In genomic region chr4:1031956-1032795, GRCh38 we compare ENCODE assay signal across 12 cellular contexts. TPM values are rescaled to one million over a fixed set of nuclear protein-coding genes. Genes with fewer than 3 reads are reported as not detected.
DNase-seq lines count a peak whose midpoint lies in the region; ATAC-seq and TF ChIP-seq lines count a peak whose summit lies in the region.
"Had no signal": no experiment of that assay in that cellular context is flagged by ENCODE, and none has a peak within 500 bp of the region (broad histone marks: within the 10 kb centered on the region; RNA-seq: fewer than 3 reads in every experiment).

No MANE protein-coding gene starts in this region.

- CTCF ChIA-PET in CD8-positive, alpha-beta T cell (lab: Charles Lee): no interaction called here

- intact Hi-C loops in CD8-positive, alpha-beta T cell (cut with DNase I, micrococcal nuclease): no loop called here

- H4K20me1 ChIP-seq in GM23248 (ENCODE audit: insufficient read depth): no peaks in the 10 kb centered on the region

- no peaks in the 10 kb centered on the region for H3K4me1 Mint-ChIP-seq in CD8-positive, alpha-beta T cell (ENCODE audit: low read depth)

- no peaks in the 10 kb centered on the region for H3K9me2 ChIP-seq in GM23248 (ENCODE audit: insufficient read depth)

- H3F3A ChIP-seq in GM23248 (ENCODE audit: insufficient read depth): no peaks in the 10 kb centered on the region

- ATAC-seq in CD8-positive, alpha-beta T cell: no peak

- H3K4me2 ChIP-seq in GM23248 (ENCODE audit: unreplicated experiment): no peak overlapping the region

- H3K27ac Mint-ChIP-seq in CD8-positive, alpha-beta T cell: no peak overlapping the region

- no peak overlapping the region for H3K27ac ChIP-seq in GM23248
- H3K27ac ChIP-seq in CD8-positive, alpha-beta T cell (ENCODE audit: low read depth, low read length): no peak overlapping the region
- H3K27ac ChIP-seq: adrenal gland, colonic mucosa had no signal

- H3K9ac ChIP-seq in GM23248: no peak overlapping the region

- H3K9me3 ChIP-seq in GM23248 (ENCODE audit: low read depth): no peaks in the 10 kb centered on the region
- H3K9me3 ChIP-seq in CD8-positive, alpha-beta T cell (ENCODE audit: low read length): no peaks in the 10 kb centered on the region
- H3K9me3 ChIP-seq: adrenal gland, colonic mucosa had no signal

- TF ChIP-seq CTCF in CD8-positive, alpha-beta T cell (IDR thresholded peaks at IDR 0.05): no peak

- no peak overlapping the region for H3K4me3 ChIP-seq in GM23248
- H3K4me3 ChIP-seq in CD8-positive, alpha-beta T cell (ENCODE audit: low read depth, low read length): no peak overlapping the region
- H3K4me3 ChIP-seq: adrenal gland, colonic mucosa had no signal

- no peak overlapping the region for H2AFZ ChIP-seq in GM23248

- H3K36me3 Mint-ChIP-seq in CD8-positive, alpha-beta T cell: no peaks in the 10 kb centered on the region

- in situ Hi-C loops in GM23248 (cut with MboI): no loop called here

- H3K4me3 Mint-ChIP-seq in CD8-positive, alpha-beta T cell: no peak overlapping the region

- no peaks in the 10 kb centered on the region for H3K79me2 ChIP-seq in GM23248 (ENCODE audit: insufficient read depth)

- POLR2A ChIA-PET in CD8-positive, alpha-beta T cell (lab: Charles Lee): no interaction called here

- 61 to 65% methylated on average over 31 to 35 of the region's 37 CpGs for WGBS in GM23248 (ENCODE audit: low coverage in 1 of 2, low lambda C conversion rate in 2 of 2, missing lambda C conversion rate in 2 of 2), 2 experiments

- no peaks in the 10 kb centered on the region for H3K27me3 Mint-ChIP-seq in CD8-positive, alpha-beta T cell (ENCODE audit: low read depth)

- H3K9me3 Mint-ChIP-seq in CD8-positive, alpha-beta T cell: no peaks in the 10 kb centered on the region

- DNase-seq in COLO668 (lab: John Stamatoyannopoulos, UW; ENCODE audit: unreplicated experiment): peak; percentile 76
- DNase-seq in GM23248: peak; percentile 35
- DNase-seq in RPMI8226: peak; percentile 69
- DNase-seq in iPS-NIHi7 (ENCODE audit: extremely low spot score): peak; percentile 38
- no peak for DNase-seq in midbrain (lab: John Stamatoyannopoulos, UW)
- DNase-seq in CD8-positive, alpha-beta T cell: no peak
- DNase-seq in H4 (ENCODE audit: low spot score): no peak
- DNase-seq: activated CD4-positive, CD25-positive, alpha-beta regulatory T cell; activated T-cell treated with anti-CD3 and anti-CD28 coated beads, Interleukin-2, amount 50 U/mL, for 1 hour; adrenal gland; colonic mucosa; NCI-H1417 treated with DMSO at 0.1 percent for 48 hours had no signal

- H3K36me3 ChIP-seq in GM23248 (ENCODE audit: low read depth): no peaks in the 10 kb centered on the region
- H3K36me3 ChIP-seq in CD8-positive, alpha-beta T cell (ENCODE audit: insufficient read depth, low read length): no peaks in the 10 kb centered on the region
- H3K36me3 ChIP-seq: adrenal gland, colonic mucosa had no signal

- H3K4me1 ChIP-seq in GM23248 (ENCODE audit: insufficient read depth): peaks cover 24% of the 10 kb centered on the region
- no peaks in the 10 kb centered on the region for H3K4me1 ChIP-seq in CD8-positive, alpha-beta T cell (ENCODE audit: insufficient read depth, low read length)

- H3K27me3 ChIP-seq in GM23248 (replicated peaks; ENCODE audit: insufficient read depth): no peaks in the 10 kb centered on the region
- no peaks in the 10 kb centered on the region for H3K27me3 ChIP-seq in CD8-positive, alpha-beta T cell (ENCODE audit: insufficient read depth, low read length)
- H3K27me3 ChIP-seq: adrenal gland had no signal

RNA-seq across cellular contexts. Expression of gene FGFRL1, which starts 20.8 kb away (rescaled TPM):
- 58.7 and 64.9 TPM in 2 replicates for total RNA-seq in GM23248 (2014; rRNA removed; shearing (Covaris generic))
- polyA plus RNA-seq in GM23248 (2016; fragmentation: Nextera tagmentation; extraction: Ambion mirVana): 10.8 and 11.1 TPM in 2 replicates
- total RNA-seq in CD8-positive, alpha-beta T cell: 10 to 100 TPM; 26.3 to 30.2 TPM
- 63.1 and 66.9 TPM in 2 replicates for total RNA-seq in H4 (2014; rRNA removed; shearing (Covaris generic))

RNA-seq across cellular contexts. Expression of gene SLC26A1, which starts 39.0 kb away (rescaled TPM):
- 0.13 and 0.22 TPM in 2 replicates for total RNA-seq in GM23248 (2014; rRNA removed; shearing (Covaris generic))
- polyA plus RNA-seq in GM23248 (2016; fragmentation: Nextera tagmentation; extraction: Ambion mirVana): 1.6 and 1.8 TPM in 2 replicates
- total RNA-seq in CD8-positive, alpha-beta T cell: under 1 TPM; 0.31 to 0.35 TPM
- 0.10 TPM in 1 of 2 replicates, not detected in the other for total RNA-seq in H4 (2014; rRNA removed; shearing (Covaris generic))

RNA-seq across cellular contexts. Expression of gene IDUA, which starts 45.3 kb away (rescaled TPM):
- 26.3 and 30.7 TPM in 2 replicates for total RNA-seq in GM23248 (2014; rRNA removed; shearing (Covaris generic))
- 26.4 and 28.8 TPM in 2 replicates for polyA plus RNA-seq in GM23248 (2016; fragmentation: Nextera tagmentation; extraction: Ambion mirVana)
- total RNA-seq in CD8-positive, alpha-beta T cell: 10 to 100 TPM; 54.3 to 62.0 TPM
- total RNA-seq in H4 (2014; rRNA removed; shearing (Covaris generic)): 3.0 and 5.3 TPM in 2 replicates

RNA-seq across cellular contexts. Expression of gene DGKQ, which starts 58.8 kb away (rescaled TPM):
- total RNA-seq in GM23248 (2014; rRNA removed; shearing (Covaris generic)): 16.8 and 18.2 TPM in 2 replicates
- polyA plus RNA-seq in GM23248 (2016; fragmentation: Nextera tagmentation; extraction: Ambion mirVana): 1.4 and 1.9 TPM in 2 replicates
- 10 to 100 TPM; 28.2 to 29.7 TPM for total RNA-seq in CD8-positive, alpha-beta T cell
- total RNA-seq in H4 (2014; rRNA removed; shearing (Covaris generic)): 5.1 and 5.7 TPM in 2 replicates

Comparison
In these comparisons a context has a peak if more than half of its experiments do, and no peak if none do; other contexts are left out.
1. DNase-seq: peak in COLO668 (single experiment), GM23248 (single experiment), RPMI8226 (single experiment) and iPS-NIHi7 (single experiment); none in midbrain (single experiment), CD8-positive, alpha-beta T cell (0 of 7) and H4 (single experiment).